Comparison of ENCODE assay signal across 1 cellular context in the genomic region with DNA sequence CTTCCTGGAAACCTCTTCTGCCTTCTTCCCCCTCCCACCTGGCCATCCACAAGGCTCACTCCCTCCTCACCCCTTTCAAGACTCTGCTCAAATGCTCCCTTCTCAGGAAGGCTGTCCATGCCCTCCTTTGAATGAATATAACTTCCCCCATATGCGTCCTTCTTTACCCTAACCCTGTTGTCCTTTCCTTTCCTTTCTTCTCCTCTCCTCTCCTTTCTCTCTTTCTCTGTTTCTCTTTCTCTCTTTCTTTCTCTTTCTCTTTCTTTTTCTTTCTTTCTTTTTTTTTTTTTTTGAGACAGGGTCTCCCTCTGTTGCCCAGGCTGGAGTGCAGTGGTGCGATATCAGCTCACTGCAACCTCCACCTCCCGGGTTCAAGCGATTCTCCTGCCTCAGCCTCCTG. TPM values are rescaled to one million over a fixed set of nuclear protein-coding genes. Genes with fewer than 3 reads are reported as not detected.
"Had no signal": no experiment of that assay in that cellular context is flagged by ENCODE, and none has a peak within 500 bp of the region (broad histone marks: within the 10 kb centered on the region; RNA-seq: fewer than 3 reads in every experiment).

No MANE protein-coding gene starts in this region.

RNA-seq across cellular contexts. Expression of a gene that starts 15.1 kb away (rescaled TPM):
- total RNA-seq: natural killer cell treated with Interleukin-12 subunit alpha and Interleukin-12 subunit beta and Interleukin-15 and Interleukin-18, amount 100 ng/mL, for 72 hours had no signal
